Comparison of ENCODE assay signal across 9 cellular contexts in the genomic region with DNA sequence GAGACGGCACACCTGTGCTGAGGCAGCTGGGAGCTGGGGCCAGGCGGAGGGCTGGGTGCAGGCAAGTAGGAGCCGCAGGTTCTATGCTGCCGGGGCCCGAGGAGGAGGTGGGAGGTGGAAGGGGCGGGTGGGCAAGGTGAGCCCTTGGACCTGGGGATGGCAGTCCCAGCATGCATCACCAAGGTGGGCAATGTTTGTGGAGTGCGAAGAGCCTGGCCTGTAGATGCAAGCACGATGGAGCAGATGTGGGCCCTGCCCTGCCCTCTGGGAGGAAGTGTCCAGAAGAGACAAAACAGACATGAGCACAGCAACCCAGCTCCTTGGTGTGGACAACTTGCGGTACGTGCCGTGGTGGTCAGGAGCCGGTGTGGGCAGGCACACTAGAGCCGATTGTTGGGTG. TPM values are rescaled to one million over a fixed set of nuclear protein-coding genes. Genes with fewer than 3 reads are reported as not detected.
"Had no signal": no experiment of that assay in that cellular context is flagged by ENCODE, and none has a peak within 500 bp of the region (broad histone marks: within the 10 kb centered on the region; RNA-seq: fewer than 3 reads in every experiment).

No MANE protein-coding gene starts in this region.

- H3K4me1 ChIP-seq: HAP-1 had no signal

- H3K9me3 ChIP-seq: HAP-1 had no signal

- H3K9ac ChIP-seq: GM23248 had no signal

- ATAC-seq: HCT116, HepG2 had no signal

- H2AFZ ChIP-seq: GM23248 had no signal

- DNase-seq: GM23248, GOT3, H7, HFFc6 had no signal

- H3K27ac ChIP-seq: GM23248, HL-60 had no signal

- H3K4me3 ChIP-seq: GM23248, HAP-1 had no signal

- H3K36me3 ChIP-seq: HAP-1 had no signal

RNA-seq across cellular contexts. Expression of gene AJAP1, which starts 28.3 kb away (rescaled TPM):
- total RNA-seq: HepG2, HFFc6 had no signal
- polyA plus RNA-seq: HepG2, IgD-negative memory B cell had no signal
